ENCODE assay signal across 14 cellular contexts in the genomic region with DNA sequence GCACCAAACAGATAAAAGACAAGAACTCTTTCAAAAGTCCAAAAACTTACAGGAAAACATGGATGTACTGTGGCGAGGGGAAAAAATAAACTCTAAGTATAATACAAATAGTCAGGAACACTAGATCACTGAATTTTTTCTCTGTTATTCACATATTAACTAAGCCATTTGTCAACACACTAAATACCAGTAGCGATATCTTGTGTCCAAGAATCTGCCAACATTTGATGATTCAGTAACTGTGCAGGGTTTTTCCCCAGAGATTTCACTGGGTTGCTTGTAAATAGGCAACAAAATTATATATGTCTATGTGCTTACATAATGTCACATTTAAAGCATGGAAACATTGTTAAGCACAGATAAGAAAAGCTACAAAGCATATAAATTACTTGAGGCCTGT.
A peak's percentile ranks its signal among the peaks of the same experiment; 100 is the strongest.
DNase-seq lines count a peak whose midpoint lies in the region; ATAC-seq, FAIRE-seq and TF ChIP-seq lines count a peak whose summit lies in the region.
"Had no signal": no experiment of that assay in that cellular context is flagged by ENCODE, and none has a peak within 500 bp of the region (broad histone marks: within the 10 kb centered on the region; RNA-seq: fewer than 3 reads in every experiment).

No MANE protein-coding gene starts in this region.

- DNase-seq in AG20443 (ENCODE audit: low spot score) (peak; percentile 10), NCI-H460 (ENCODE audit: extremely low read depth, low read depth) (peak; percentile 41), mammary epithelial cell (peak; percentile 31), mesenchymal stem cell (peak; percentile 94), SKM-1 treated with dmso at 0.1 percent for 144 hours (lab: John Stamatoyannopoulos, UW; ENCODE audit: unreplicated experiment) (no peak), GM12892 (ENCODE audit: insufficient read length) (no peak), HUDEP-2 (lab: John Stamatoyannopoulos, UW; ENCODE audit: unreplicated experiment in 76 of 76) (no peak)
- DNase-seq: activated naive CD4-positive, alpha-beta T cell treated with anti-CD3 and anti-CD28 coated beads, Interleukin-2, amount 50 U/mL, for 16 hours; immature natural killer cell; midbrain; NCI-H2107 had no signal

- H4K8ac ChIP-seq in mesenchymal stem cell (ENCODE audit: low read length) = no peak overlapping the region

- H2AK5ac ChIP-seq in mesenchymal stem cell (ENCODE audit: low read length, severe bottlenecking) = no peak overlapping the region

- H2AFZ ChIP-seq in mammary epithelial cell (ENCODE audit: low read depth, low read length) = no peak overlapping the region
- no peak overlapping the region for H2AFZ ChIP-seq in mesenchymal stem cell (ENCODE audit: low read depth, low read length)

- H3K18ac ChIP-seq in mesenchymal stem cell (ENCODE audit: low read depth in 1 of 2, low read length in 2 of 2) = no peak overlapping the region

- H3K4me1 ChIP-seq in mammary epithelial cell (ENCODE audit: insufficient read depth, low read length) (no peaks in the 10 kb centered on the region), mesenchymal stem cell (ENCODE audit: control insufficient read depth, insufficient read depth, low read depth, low read length) (no peaks in the 10 kb centered on the region)

- intact Hi-C loops in mammary epithelial cell (cut with micrococcal nuclease) = no loop called here

- no peak overlapping the region for H3K14ac ChIP-seq in mesenchymal stem cell (ENCODE audit: low read length in 2 of 2)

- ATAC-seq in HG02759 (IDR thresholded peaks at IDR 0.05; ENCODE audit: unreplicated experiment) = no peak

- BruUV-seq in mammary epithelial cell (replicated peaks; lab: Mats Ljungman, UMichigan) = no TSS peak

- no peak overlapping the region for H2BK120ac ChIP-seq in mesenchymal stem cell (ENCODE audit: low read depth, low read length)

- H3K9ac ChIP-seq in mammary epithelial cell (ENCODE audit: insufficient read depth, low read length) (no peak overlapping the region), mesenchymal stem cell (ENCODE audit: low read length) (no peak overlapping the region)

- CTCF ChIA-PET in mammary epithelial cell (lab: Charles Lee; ENCODE audit: low non-redundant PET) = no interaction called here

- no peaks in the 10 kb centered on the region for H3K79me1 ChIP-seq in mesenchymal stem cell (replicated peaks; ENCODE audit: low read length, poor library complexity, severe bottlenecking)

- dilution Hi-C loops in mammary epithelial cell (cut with HindIII; ENCODE audit: low sequenced_read_pairs) = no loop called here

- no peak for FAIRE-seq in GM12892 (lab: Jason Lieb, UNC)

- H3K4me3 ChIP-seq in mammary epithelial cell (replicated peaks in 1 of 3; ENCODE audit: insufficient read depth in 1 of 3, low read depth in 2 of 3, low read length in 3 of 3) (no peak overlapping the region), mesenchymal stem cell (ENCODE audit: insufficient read depth in 1 of 2, low read depth in 1 of 2, low read length in 2 of 2) (no peak overlapping the region)
- H3K4me3 ChIP-seq: HAP-1 had no signal

- H3K4me2 ChIP-seq in mammary epithelial cell (ENCODE audit: insufficient read depth, low read depth, low read length) = no peak overlapping the region
- no peak overlapping the region for H3K4me2 ChIP-seq in mesenchymal stem cell (ENCODE audit: low read length, poor library complexity, severe bottlenecking)

- no peak overlapping the region for H2BK15ac ChIP-seq in mesenchymal stem cell (ENCODE audit: low read depth, poor library complexity, severe bottlenecking)

- no peak for TF ChIP-seq CTCF in mammary epithelial cell (conservative IDR thresholded peaks at IDR 0.05 in 1 of 2, IDR thresholded peaks at IDR 0.05 in 1 of 2; ENCODE audit: extremely low read depth in 1 of 2, insufficient read depth in 1 of 2, low read depth in 1 of 2, low read length in 2 of 2)

- no peak overlapping the region for H4K91ac ChIP-seq in mesenchymal stem cell (ENCODE audit: low read length)

- H3K9me3 ChIP-seq in mammary epithelial cell (replicated peaks; ENCODE audit: insufficient read depth, low read length) (no peaks in the 10 kb centered on the region), mesenchymal stem cell (ENCODE audit: control insufficient read depth, low read length) (no peaks in the 10 kb centered on the region)
- H3K9me3 ChIP-seq: Caco-2, HAP-1 had no signal

- no peak overlapping the region for H2BK5ac ChIP-seq in mesenchymal stem cell (ENCODE audit: low read depth, low read length, poor library complexity, severe bottlenecking)

- no peak overlapping the region for H2BK12ac ChIP-seq in mesenchymal stem cell (ENCODE audit: low read length in 2 of 2)

- no peaks in the 10 kb centered on the region for H4K20me1 ChIP-seq in mammary epithelial cell (ENCODE audit: insufficient read depth, low read length)

- no peaks in the 10 kb centered on the region for H3K27me3 ChIP-seq in mammary epithelial cell (ENCODE audit: insufficient read depth, low read length)
- peaks cover 0 to 7% of the 10 kb centered on the region in 2 experiments for H3K27me3 ChIP-seq in mesenchymal stem cell (ENCODE audit: control insufficient read depth in 1 of 2, insufficient read depth in 1 of 2, low read length in 2 of 2)

- WGBS in mammary epithelial cell (ENCODE audit: low coverage, missing lambda C conversion rate) = 60% methylated on average over 2 of the region's 2 CpGs
- WGBS in mesenchymal stem cell = no CpG with 5 or more reads among the region's 2 CpGs

- no peak overlapping the region for H3K23ac ChIP-seq in mesenchymal stem cell (ENCODE audit: low read length in 2 of 2)

- H3K4ac ChIP-seq in mesenchymal stem cell (ENCODE audit: low read depth in 1 of 2, low read length in 2 of 2) = no peak overlapping the region

- in situ Hi-C loops in mammary epithelial cell (cut with MboI; ENCODE audit: low sequenced_read_pairs in 2 of 2) = no loop called here

- H3K27ac ChIP-seq in mammary epithelial cell (ENCODE audit: insufficient read depth, low read depth, low read length) (no peak overlapping the region), mesenchymal stem cell (ENCODE audit: low read length, poor library complexity, severe bottlenecking) (no peak overlapping the region)

- H3K36me3 ChIP-seq in mammary epithelial cell (ENCODE audit: insufficient read depth, low read length) (no peaks in the 10 kb centered on the region), mesenchymal stem cell (ENCODE audit: control insufficient read depth in 1 of 2, insufficient read depth in 2 of 2, low read depth in 1 of 2, low read length in 2 of 2) (no peaks in the 10 kb centered on the region)
- H3K36me3 ChIP-seq: HAP-1 had no signal

- no peaks in the 10 kb centered on the region for H3K79me2 ChIP-seq in mammary epithelial cell (ENCODE audit: insufficient read depth, low read length)

- TF ChIP-seq POLR2A in GM12892 (IDR thresholded peaks at IDR 0.05; ENCODE audit: low read depth, low read length) = no peak

Comparison
In these comparisons a context has a peak if more than half of its experiments do, and no peak if none do; other contexts are left out.
1. DNase-seq: peak in AG20443 (single experiment), NCI-H460 (single experiment), mammary epithelial cell (single experiment) and mesenchymal stem cell (single experiment); none in SKM-1 treated with dmso at 0.1 percent for 144 hours (single experiment), GM12892 (single experiment) and HUDEP-2 (0 of 76).